ENCODE assay signal across 8 cellular contexts in genomic region chr6:3457710-3458605, GRCh38. TPM values are rescaled to one million over a fixed set of nuclear protein-coding genes. Genes with fewer than 3 reads are reported as not detected.
DNase-seq lines count a peak whose midpoint lies in the region; ATAC-seq and TF ChIP-seq lines count a peak whose summit lies in the region.

No MANE protein-coding gene starts in this region.

- no peaks in the 10 kb centered on the region for H3K36me3 ChIP-seq in BLaER1 treated with 17β-estradiol and CSF1 and Interleukin-3, amounts not matched to agents 10 nM and 100 nM
- H3K36me3 ChIP-seq in Loucy (ENCODE audit: insufficient read depth, low read length): no peaks in the 10 kb centered on the region
- no peaks in the 10 kb centered on the region for H3K36me3 ChIP-seq in urinary bladder (ENCODE audit: insufficient read depth)

- H3K27me3 ChIP-seq in BLaER1 treated with 17β-estradiol and CSF1 and Interleukin-3, amounts not matched to agents 10 nM and 100 nM: peaks cover 53 to 72% (median 67%) of the 10 kb centered on the region in 11 experiments
- H3K27me3 ChIP-seq in Loucy (ENCODE audit: insufficient read depth, low read length, poor library complexity, severe bottlenecking): no peaks in the 10 kb centered on the region

- no peaks in the 10 kb centered on the region for H3K9me3 ChIP-seq in BLaER1 treated with 17β-estradiol and CSF1 and Interleukin-3, amounts not matched to agents 10 nM and 100 nM (replicated peaks in 1 of 11)
- H3K9me3 ChIP-seq in Loucy (ENCODE audit: insufficient read depth, low read depth, low read length): no peaks in the 10 kb centered on the region

- H3K27me3 Mint-ChIP-seq in WTC11 (ENCODE audit: low read depth): peaks cover 5% of the 10 kb centered on the region; the same call in 1 of the 2 replicates

- H3K4me3 Mint-ChIP-seq in WTC11: peak overlapping the region; percentile 80

- no peaks in the 10 kb centered on the region for H3K9me2 ChIP-seq in Loucy (replicated peaks; ENCODE audit: low read depth, low read length)

- peaks cover 30% of the 10 kb centered on the region for H3K4me1 Mint-ChIP-seq in WTC11

- H3K36me3 Mint-ChIP-seq in WTC11: peaks cover 8% of the 10 kb centered on the region; the same call in 1 of the 2 replicates

- peak overlapping the region in 1 of 11 experiments; percentile 51; a peak in 2 of 22 replicates for H3K9ac ChIP-seq in BLaER1 treated with 17β-estradiol and CSF1 and Interleukin-3, amounts not matched to agents 10 nM and 100 nM
- no peak overlapping the region for H3K9ac ChIP-seq in Loucy (ENCODE audit: low read depth, low read length, poor library complexity, severe bottlenecking)

- peak overlapping the region; percentile 93 to 100 (median 99) for H3K4me2 ChIP-seq in BLaER1 treated with 17β-estradiol and CSF1 and Interleukin-3, amounts not matched to agents 10 nM and 100 nM
- peak overlapping the region; percentile 55 for H3K4me2 ChIP-seq in Loucy (ENCODE audit: low read depth, low read length, poor library complexity, severe bottlenecking)

- POLR2A ChIA-PET in WTC11 (lab: Charles Lee): no interaction called here

- peak overlapping the region; percentile 59; the same call in 1 of the 2 replicates for H2AFZ ChIP-seq in Loucy (ENCODE audit: low read length)

- H4K20me1 ChIP-seq in BLaER1 treated with 17β-estradiol and CSF1 and Interleukin-3, amounts not matched to agents 10 nM and 100 nM: peaks cover 0 to 29% (median 23%) of the 10 kb centered on the region in 11 experiments; a peak in 18 of 22 replicates
- H4K20me1 ChIP-seq in Loucy (ENCODE audit: insufficient read depth, low read length, poor library complexity, severe bottlenecking): no peaks in the 10 kb centered on the region

- peaks cover 7% of the 10 kb centered on the region; the same call in 1 of the 2 replicates for H3F3A ChIP-seq in Loucy (ENCODE audit: low read depth)

- H3K4me3 ChIP-seq in BLaER1 treated with 17β-estradiol and CSF1 and Interleukin-3, amounts not matched to agents 10 nM and 100 nM: peak overlapping the region; percentile 71 to 82 (median 75)
- H3K4me3 ChIP-seq in Loucy (ENCODE audit: low read length, poor library complexity, severe bottlenecking) (peak overlapping the region; percentile 60), epithelial cell of proximal tubule (ENCODE audit: low read depth, low read length) (peak overlapping the region; percentile 49), urinary bladder (ENCODE audit: low read depth, low read length) (peak overlapping the region; percentile 80)

- ATAC-seq in WTC11 (peak; percentile 18), GM21529 (IDR thresholded peaks at IDR 0.05; ENCODE audit: unreplicated experiment) (no peak)

- 17% methylated on average over 29 of the region's 29 CpGs for WGBS in urinary bladder

- TF ChIP-seq CTCF in Loucy (conservative IDR thresholded peaks at IDR 0.05; ENCODE audit: low read length) (no peak), WTC11 (IDR thresholded peaks at IDR 0.05) (no peak), epithelial cell of proximal tubule (conservative IDR thresholded peaks at IDR 0.05; ENCODE audit: low read depth, low read length) (no peak)

- H3K27ac Mint-ChIP-seq in WTC11: peak overlapping the region; percentile 41; the same call in 1 of the 2 replicates

- DNase-seq in WTC11 (ENCODE audit: low spot score) (peak; percentile 40), epithelial cell of proximal tubule (ENCODE audit: low read depth) (no peak), mucosa of gallbladder (ENCODE audit: low spot score) (peak; percentile 51), SKM-1 (lab: John Stamatoyannopoulos, UW; ENCODE audit: unreplicated experiment) (no peak)

- H3K27ac ChIP-seq in BLaER1 treated with 17β-estradiol and CSF1 and Interleukin-3, amounts not matched to agents 10 nM and 100 nM: no peak overlapping the region
- H3K27ac ChIP-seq in urinary bladder (ENCODE audit: low read depth): peak overlapping the region; percentile 16

- peaks cover 12 to 27% (median 21%) of the 10 kb centered on the region in 10 experiments; a peak in 19 of 20 replicates for H3K4me1 ChIP-seq in BLaER1 treated with 17β-estradiol and CSF1 and Interleukin-3, amounts not matched to agents 10 nM and 100 nM
- H3K4me1 ChIP-seq in Loucy (ENCODE audit: insufficient read depth, low read length, poor library complexity, severe bottlenecking): peaks cover 15% of the 10 kb centered on the region
- H3K4me1 ChIP-seq in urinary bladder (ENCODE audit: insufficient read depth): no peaks in the 10 kb centered on the region

- peaks cover 6% of the 10 kb centered on the region for H3K9me3 Mint-ChIP-seq in WTC11

- H3K79me2 ChIP-seq in Loucy (ENCODE audit: insufficient read depth, low read length): 0 out of 2 replicates have a peak, but pooled peaks cover 6% of the 10 kb centered on the region

- CTCF ChIA-PET in WTC11 (lab: Charles Lee): interaction anchor here (0.6 to 1.0 kb wide), 5 partner anchors 9 to 178 kb away, joined by 3 to 6 read pairs (median 3); no protein-coding TSS in a partner anchor

TF ChIP-seq in WTC11, 78 proteins besides CTCF, POLR2A, EP300 and RAD21:
- TF ChIP-seq JUN (CRISPR knock-in tag; IDR thresholded peaks at IDR 0.05) (no peak), HMGXB4 (CRISPR knock-in tag; IDR thresholded peaks at IDR 0.05) (0 out of 2 replicates have a peak, but pooled peaks have one; percentile 11)

RNA-seq across cellular contexts. Expression of gene SLC22A23, which starts 1.1 kb away (rescaled TPM):
- total RNA-seq in WTC11 (2021) (33.6 to 38.2 TPM (median 33.8 TPM) in 3 replicates), epithelial cell of proximal tubule (0.52 and 0.87 TPM in 2 replicates), mucosa of gallbladder (46.0 TPM), urinary bladder (6.6 TPM)
- polyA plus RNA-seq in urinary bladder: 4.9 TPM

Comparison
In these comparisons a context has a peak if more than half of its experiments do, and no peak if none do; other contexts are left out.
1. DNase-seq: peak in WTC11 (single experiment) and mucosa of gallbladder (single experiment); none in epithelial cell of proximal tubule (single experiment) and SKM-1 (single experiment).
2. Peak in every context shown above with its lines, with median percentiles within 50 percentile points of each other: H3K4me3 ChIP-seq.